ENCODE assay signal across 11 cellular contexts in the genomic region with DNA sequence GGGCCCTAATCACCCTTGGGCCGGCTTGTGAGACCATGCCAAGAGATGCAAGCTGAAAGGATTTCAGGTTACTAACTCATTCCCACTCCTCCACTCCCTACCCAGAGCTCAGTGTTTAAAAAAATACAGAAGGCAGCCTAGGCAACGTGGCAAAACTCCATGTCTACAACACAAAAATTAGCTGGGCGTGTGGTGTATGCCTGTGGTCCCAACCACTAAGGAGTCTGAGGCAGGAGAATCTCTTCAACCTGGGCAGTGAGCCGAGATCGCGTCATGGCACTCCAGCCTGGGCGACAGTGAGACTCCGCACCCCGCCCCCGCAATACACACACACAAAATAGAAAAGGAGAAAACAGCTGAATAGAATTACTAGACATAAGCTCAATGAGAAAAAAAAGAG. TPM values are rescaled to one million over a fixed set of nuclear protein-coding genes. Genes with fewer than 3 reads are reported as not detected.
A peak's percentile ranks its signal among the peaks of the same experiment; 100 is the strongest.
DNase-seq lines count a peak whose midpoint lies in the region; ATAC-seq lines count a peak whose summit lies in the region.
"Had no signal": no experiment of that assay in that cellular context is flagged by ENCODE, and none has a peak within 500 bp of the region (broad histone marks: within the 10 kb centered on the region; RNA-seq: fewer than 3 reads in every experiment).

No MANE protein-coding gene starts in this region.

- intact Hi-C loops in Right ventricle myocardium inferior (cut with DNase I) = no loop called here
- intact Hi-C loops in posterior cingulate gyrus (cut with DNase I) = no loop called here

- ATAC-seq in activated T-helper 17 cell treated with anti-CD3 and anti-CD28 coated beads, Interleukin-2, amount 50 U/mL, for 72 hours (replicated peaks) = no peak
- peak; percentile 80 for ATAC-seq in Right ventricle myocardium inferior
- ATAC-seq: activated CD8-positive, alpha-beta T cell treated with anti-CD3 and anti-CD28 coated beads, Interleukin-2, amount 10 ng/mL, durations not matched to agents 7 days and 5 days had no signal

- H3K36me3 Mint-ChIP-seq in activated T-helper 17 cell treated with anti-CD3 and anti-CD28 coated beads, Interleukin-2, amount 50 U/mL, for 72 hours (ENCODE audit: low read depth) = peaks cover 91% of the 10 kb centered on the region
- H3K36me3 Mint-ChIP-seq in activated CD4-positive, alpha-beta memory T cell treated with anti-CD3 and anti-CD28 coated beads, Interleukin-2, amount 10 ng/mL, durations not matched to agents 7 days and 5 days (ENCODE audit: low read depth) = peaks cover 73% of the 10 kb centered on the region

- H3K27me3 Mint-ChIP-seq in activated T-helper 17 cell treated with anti-CD3 and anti-CD28 coated beads, Interleukin-2, amount 50 U/mL, for 72 hours = no peaks in the 10 kb centered on the region
- H3K27me3 Mint-ChIP-seq in activated CD4-positive, alpha-beta memory T cell treated with anti-CD3 and anti-CD28 coated beads, Interleukin-2, amount 10 ng/mL, durations not matched to agents 7 days and 5 days = no peaks in the 10 kb centered on the region
- H3K27me3 Mint-ChIP-seq: CD4-positive, alpha-beta memory T cell had no signal

- peak overlapping the region; percentile 76 for H3K27ac Mint-ChIP-seq in activated T-helper 17 cell treated with anti-CD3 and anti-CD28 coated beads, Interleukin-2, amount 50 U/mL, for 72 hours
- H3K27ac Mint-ChIP-seq in activated CD4-positive, alpha-beta memory T cell treated with anti-CD3 and anti-CD28 coated beads, Interleukin-2, amount 10 ng/mL, durations not matched to agents 7 days and 5 days = no peak overlapping the region

- H3K4me1 Mint-ChIP-seq in activated T-helper 17 cell treated with anti-CD3 and anti-CD28 coated beads, Interleukin-2, amount 50 U/mL, for 72 hours = peaks cover 24% of the 10 kb centered on the region
- H3K4me1 Mint-ChIP-seq in activated CD4-positive, alpha-beta memory T cell treated with anti-CD3 and anti-CD28 coated beads, Interleukin-2, amount 10 ng/mL, durations not matched to agents 7 days and 5 days = peaks cover 45% of the 10 kb centered on the region

- no peak overlapping the region for H3K4me3 Mint-ChIP-seq in activated T-helper 17 cell treated with anti-CD3 and anti-CD28 coated beads, Interleukin-2, amount 50 U/mL, for 72 hours
- H3K4me3 Mint-ChIP-seq in activated CD4-positive, alpha-beta memory T cell treated with anti-CD3 and anti-CD28 coated beads, Interleukin-2, amount 10 ng/mL, durations not matched to agents 7 days and 5 days = no peak overlapping the region
- H3K4me3 Mint-ChIP-seq: activated CD8-positive, alpha-beta T cell treated with anti-CD3 and anti-CD28 coated beads, Interleukin-2, amount 10 ng/mL, durations not matched to agents 7 days and 5 days had no signal

- DNase-seq in AG20443 (ENCODE audit: low spot score) (peak; percentile 83), Right ventricle myocardium inferior (ENCODE audit: missing footprints) (peak; percentile 86), posterior cingulate gyrus (peak; percentile 48 to 94 (median 68)), NOMO-1 treated with DMSO at 0.1 percent for 48 hours (lab: John Stamatoyannopoulos, UW; ENCODE audit: unreplicated experiment) (no peak), NCI-H1092 treated with DMSO at 0.1 percent for 48 hours (lab: John Stamatoyannopoulos, UW) (no peak), COR-L47 (lab: John Stamatoyannopoulos, UW) (no peak)
- no peak for DNase-seq in activated CD4-positive, alpha-beta memory T cell treated with anti-CD3 and anti-CD28 coated beads, Interleukin-2, amount 10 ng/mL, durations not matched to agents 7 days and 5 days
- DNase-seq: activated CD8-positive, alpha-beta T cell treated with anti-CD3 and anti-CD28 coated beads, Interleukin-2, amount 10 ng/mL, durations not matched to agents 7 days and 5 days; CD4-positive, alpha-beta memory T cell; Karpas-422 had no signal

- CTCF ChIA-PET in activated CD4-positive, alpha-beta memory T cell treated with anti-CD3 and anti-CD28 coated beads, Interleukin-2, amount 10 ng/mL, durations not matched to agents 7 days and 5 days (lab: Charles Lee) = no interaction called here

- no peaks in the 10 kb centered on the region for H3K9me3 Mint-ChIP-seq in activated T-helper 17 cell treated with anti-CD3 and anti-CD28 coated beads, Interleukin-2, amount 50 U/mL, for 72 hours
- no peaks in the 10 kb centered on the region for H3K9me3 Mint-ChIP-seq in activated CD4-positive, alpha-beta memory T cell treated with anti-CD3 and anti-CD28 coated beads, Interleukin-2, amount 10 ng/mL, durations not matched to agents 7 days and 5 days
- H3K9me3 Mint-ChIP-seq: CD4-positive, alpha-beta memory T cell had no signal

- POLR2A ChIA-PET in activated CD4-positive, alpha-beta memory T cell treated with anti-CD3 and anti-CD28 coated beads, Interleukin-2, amount 10 ng/mL, durations not matched to agents 7 days and 5 days (lab: Charles Lee) = no interaction called here

RNA-seq across cellular contexts. Expression of gene IWS1, which starts 10.3 kb away (rescaled TPM):
- 10 to 100 TPM; 33.3 to 43.8 TPM for total RNA-seq in activated T-helper 17 cell treated with anti-CD3 and anti-CD28 coated beads, Interleukin-2, amount 50 U/mL, for 72 hours
- total RNA-seq in Right ventricle myocardium inferior = 53.0 TPM
- total RNA-seq in activated CD4-positive, alpha-beta memory T cell treated with anti-CD3 and anti-CD28 coated beads, Interleukin-2, amount 10 ng/mL, durations not matched to agents 7 days and 5 days = 10 to 100 TPM; 40.8 to 43.3 TPM

RNA-seq across cellular contexts. Expression of gene MYO7B, which starts 19.5 kb away (rescaled TPM):
- under 1 TPM; 0.16 to 0.19 TPM for total RNA-seq in activated T-helper 17 cell treated with anti-CD3 and anti-CD28 coated beads, Interleukin-2, amount 50 U/mL, for 72 hours
- 0.46 TPM for total RNA-seq in Right ventricle myocardium inferior
- total RNA-seq in activated CD4-positive, alpha-beta memory T cell treated with anti-CD3 and anti-CD28 coated beads, Interleukin-2, amount 10 ng/mL, durations not matched to agents 7 days and 5 days = under 1 TPM; 0.13 to 0.18 TPM
- total RNA-seq: CD4-positive, alpha-beta memory T cell had no signal

Comparison
In these comparisons a context has a peak if more than half of its experiments do, and no peak if none do; other contexts are left out.
1. DNase-seq: peak in AG20443 (single experiment), Right ventricle myocardium inferior (single experiment) and posterior cingulate gyrus (10 of 10); none in NOMO-1 treated with DMSO at 0.1 percent for 48 hours (single experiment), NCI-H1092 treated with DMSO at 0.1 percent for 48 hours (single experiment), activated CD4-positive, alpha-beta memory T cell treated with anti-CD3 and anti-CD28 coated beads, Interleukin-2, amount 10 ng/mL, durations not matched to agents 7 days and 5 days (single experiment) and COR-L47 (single experiment).